In genomic region chr2:61885896-61886603, GRCh38 we compare ENCODE assay signal across 11 cellular contexts. TPM values are rescaled to one million over a fixed set of nuclear protein-coding genes. Genes with fewer than 3 reads are reported as not detected.
A peak's percentile ranks its signal among the peaks of the same experiment; 100 is the strongest.
DNase-seq lines count a peak whose midpoint lies in the region; ATAC-seq and TF ChIP-seq lines count a peak whose summit lies in the region.
"Had no signal": no experiment of that assay in that cellular context is flagged by ENCODE, and none has a peak within 500 bp of the region (broad histone marks: within the 10 kb centered on the region; RNA-seq: fewer than 3 reads in every experiment).

No MANE protein-coding gene starts in this region.

- in situ Hi-C loops in astrocyte of the cerebellum (cut with HindIII; ENCODE audit: low sequenced_read_pairs): no loop called here

- peak overlapping the region; percentile 98 for H3K4me3 ChIP-seq in CD8-positive, alpha-beta memory T cell (ENCODE audit: low read length)
- H3K4me3 ChIP-seq in HUES6 (ENCODE audit: low read depth, low read length) (peak overlapping the region; percentile 90), astrocyte of the cerebellum (ENCODE audit: low read depth, low read length) (peak overlapping the region; percentile 97)
- H3K4me3 ChIP-seq: body of pancreas had no signal

- intact Hi-C loops in natural killer cell (cut with micrococcal nuclease): loop anchor here (5.0 kb wide), 1 partner anchor 821 kb away; the partner anchor contains the start of gene EHBP1

- H3K4me1 Mint-ChIP-seq in CD8-positive, alpha-beta memory T cell: peaks cover 24 to 37% (median 32%) of the 10 kb centered on the region in 3 donors
- peaks cover 30 to 31% of the 10 kb centered on the region in 2 donors for H3K4me1 Mint-ChIP-seq in natural killer cell

- H3K27ac Mint-ChIP-seq in CD8-positive, alpha-beta memory T cell: peak overlapping the region; percentile 76 to 100 (median 100)
- peak overlapping the region; percentile 94 to 99 for H3K27ac Mint-ChIP-seq in natural killer cell

- no peak for DNase-seq in CD8-positive, alpha-beta memory T cell
- DNase-seq in astrocyte of the cerebellum (ENCODE audit: low read depth) (no peak), natural killer cell (no peak), NCI-H1417 (lab: John Stamatoyannopoulos, UW) (no peak), NCI-H2029 treated with DMSO at 0.1 percent for 48 hours (lab: John Stamatoyannopoulos, UW) (no peak), GDM1 (lab: John Stamatoyannopoulos, UW) (no peak)
- no peak for DNase-seq in activated effector memory CD4-positive, alpha-beta T cell treated with anti-CD3 and anti-CD28 coated beads, Interleukin-2, amount 50 U/mL, for 16 hours
- DNase-seq: body of pancreas, naive B cell, NCI-H2107 had no signal

- ATAC-seq in natural killer cell: no peak
- ATAC-seq: body of pancreas had no signal

- no peak for TF ChIP-seq CTCF in astrocyte of the cerebellum (IDR thresholded peaks at IDR 0.05; ENCODE audit: low read depth, low read length, missing control alignments)
- TF ChIP-seq CTCF in natural killer cell (IDR thresholded peaks at IDR 0.05): no peak

- peaks cover 19% of the 10 kb centered on the region for H3K4me1 ChIP-seq in CD8-positive, alpha-beta memory T cell (ENCODE audit: insufficient read depth, low read length)
- H3K4me1 ChIP-seq in HUES6 (ENCODE audit: control insufficient read depth, insufficient read depth, low read length): peaks cover 5% of the 10 kb centered on the region

- POLR2A ChIA-PET in CD8-positive, alpha-beta memory T cell (lab: Charles Lee): interaction anchor here (0.8 kb wide), 1 partner anchor 124 kb away, joined by 4 read pairs; no protein-coding TSS in a partner anchor

- CTCF ChIA-PET in CD8-positive, alpha-beta memory T cell (lab: Charles Lee): no interaction called here

- peaks cover 0 to 61% (median 2%) of the 10 kb centered on the region in 3 donors for H3K36me3 Mint-ChIP-seq in CD8-positive, alpha-beta memory T cell
- no peaks in the 10 kb centered on the region for H3K36me3 Mint-ChIP-seq in natural killer cell

- peaks cover 25% of the 10 kb centered on the region for H3K36me3 ChIP-seq in CD8-positive, alpha-beta memory T cell (ENCODE audit: insufficient read depth, low read length)
- H3K36me3 ChIP-seq in HUES6 (ENCODE audit: control insufficient read depth, insufficient read depth, low read length): peaks cover 56% of the 10 kb centered on the region

- H3K9me3 Mint-ChIP-seq in CD8-positive, alpha-beta memory T cell: no peaks in the 10 kb centered on the region
- H3K9me3 Mint-ChIP-seq in natural killer cell: no peaks in the 10 kb centered on the region
- H3K9me3 Mint-ChIP-seq: naive B cell had no signal

- H3K27ac ChIP-seq in CD8-positive, alpha-beta memory T cell (ENCODE audit: low read depth, low read length): peak overlapping the region; percentile 96
- no peak overlapping the region for H3K27ac ChIP-seq in HUES6 (ENCODE audit: low read depth, low read length)
- H3K27ac ChIP-seq: body of pancreas had no signal

- H3K27me3 Mint-ChIP-seq in CD8-positive, alpha-beta memory T cell: peaks cover 0 to 6% of the 10 kb centered on the region in 2 donors
- H3K27me3 Mint-ChIP-seq in natural killer cell (ENCODE audit: low read depth in 2 of 2): no peaks in the 10 kb centered on the region
- H3K27me3 Mint-ChIP-seq: naive B cell had no signal

- peak overlapping the region; percentile 97 to 100 (median 99) for H3K4me3 Mint-ChIP-seq in CD8-positive, alpha-beta memory T cell
- H3K4me3 Mint-ChIP-seq in natural killer cell: peak overlapping the region; percentile 21

- no peaks in the 10 kb centered on the region for H3K9me3 ChIP-seq in CD8-positive, alpha-beta memory T cell (ENCODE audit: low read length)
- H3K9me3 ChIP-seq in HUES6 (ENCODE audit: control insufficient read depth, insufficient read depth, low read depth, low read length): no peaks in the 10 kb centered on the region
- H3K9me3 ChIP-seq: body of pancreas had no signal

- H3K27me3 ChIP-seq in CD8-positive, alpha-beta memory T cell (ENCODE audit: insufficient read depth, low read length, poor library complexity, severe bottlenecking): no peaks in the 10 kb centered on the region
- H3K27me3 ChIP-seq in HUES6 (ENCODE audit: control insufficient read depth, insufficient read depth, low read length): no peaks in the 10 kb centered on the region
- H3K27me3 ChIP-seq: body of pancreas had no signal

- H3K9ac ChIP-seq in HUES6 (ENCODE audit: low read length): no peak overlapping the region

RNA-seq across cellular contexts. Expression of gene CCT4, which starts 2.4 kb away (rescaled TPM):
- 100 to 1,000 TPM; 331 to 361 TPM for total RNA-seq in CD8-positive, alpha-beta memory T cell
- 134 TPM for polyA plus RNA-seq in CD8-positive, alpha-beta memory T cell
- 100 to 1,000 TPM in 1 of 3 donors, 10 to 100 TPM in 2; 79.4 to 108 (median 84.5) TPM for total RNA-seq in natural killer cell

RNA-seq across cellular contexts. Expression of gene COMMD1, which starts 19.4 kb away (rescaled TPM):
- total RNA-seq in CD8-positive, alpha-beta memory T cell: 10 to 100 TPM; 36.4 to 41.2 TPM
- polyA plus RNA-seq in CD8-positive, alpha-beta memory T cell: 54.6 TPM
- total RNA-seq in natural killer cell: 10 to 100 TPM; 24.3 to 36.7 (median 27.2) TPM

RNA-seq across cellular contexts. Expression of gene FAM161A, which starts 32.2 kb away (rescaled TPM):
- total RNA-seq in CD8-positive, alpha-beta memory T cell: 1 to 10 TPM; 5.6 to 5.8 TPM
- 1.7 TPM for polyA plus RNA-seq in CD8-positive, alpha-beta memory T cell
- total RNA-seq in natural killer cell: 1 to 10 TPM in 1 of 3 donors, under 1 TPM in 2; 0.68 to 1.1 (median 0.88) TPM
